ENCODE assay signal across 8 cellular contexts in genomic region chr10:26438534-26439269, GRCh38. TPM values are rescaled to one million over a fixed set of nuclear protein-coding genes. Genes with fewer than 3 reads are reported as not detected.
DNase-seq lines count a peak whose midpoint lies in the region; ATAC-seq and TF ChIP-seq lines count a peak whose summit lies in the region.

No MANE protein-coding gene starts in this region.

- peaks cover 11% of the 10 kb centered on the region; the same call in 1 of the 2 replicates for H3K27me3 ChIP-seq in SK-N-SH (ENCODE audit: insufficient read depth)
- H3K27me3 ChIP-seq in osteoblast (ENCODE audit: insufficient read depth, low read length), result no peaks in the 10 kb centered on the region

- H3K9me2 ChIP-seq in SK-N-SH, result no peaks in the 10 kb centered on the region

- intact Hi-C loops in activated CD8-positive, alpha-beta T cell treated with anti-CD3 and anti-CD28 coated beads for 36 hours (cut with micrococcal nuclease), result loop anchor here (2.0 to 5.0 kb wide), 2 partner anchors 48 to 96 kb away; no protein-coding TSS in a partner anchor

- no peaks in the 10 kb centered on the region for H3K9me3 ChIP-seq in SK-N-SH
- H3K9me3 ChIP-seq in osteoblast (ENCODE audit: low read depth, low read length), result no peaks in the 10 kb centered on the region

- H3K79me2 ChIP-seq in SK-N-SH (ENCODE audit: insufficient read depth) (no peaks in the 10 kb centered on the region), osteoblast (ENCODE audit: insufficient read depth, low read length) (peaks cover 6% of the 10 kb centered on the region)

- H3K4me3 ChIP-seq in SK-N-SH (ENCODE audit: low read depth in 2 of 2, low read length in 1 of 2), result no peak overlapping the region
- peak overlapping the region; percentile 75 for H3K4me3 ChIP-seq in osteoblast (ENCODE audit: insufficient read depth, low read length)
- H3K4me3 ChIP-seq in urinary bladder (ENCODE audit: low read depth, low read length), result peak overlapping the region; percentile 50

- peak overlapping the region; percentile 95 for H3K4me3 Mint-ChIP-seq in activated CD8-positive, alpha-beta T cell treated with anti-CD3 and anti-CD28 coated beads for 36 hours

- ATAC-seq in SK-N-SH treated with all-trans-retinoic acid at 6 μM for 48 hours (no peak), HG03565 (IDR thresholded peaks at IDR 0.05; ENCODE audit: unreplicated experiment) (peak; percentile 43), esophagus mucosa (peak; percentile 72)
- ATAC-seq in activated CD8-positive, alpha-beta T cell treated with anti-CD3 and anti-CD28 coated beads for 36 hours, result peak; percentile 81

- no peak for TF ChIP-seq CTCF in SK-N-SH (IDR thresholded peaks at IDR 0.05)
- TF ChIP-seq CTCF in activated CD8-positive, alpha-beta T cell treated with anti-CD3 and anti-CD28 coated beads for 36 hours (IDR thresholded peaks at IDR 0.05), result no peak
- TF ChIP-seq CTCF in osteoblast (IDR thresholded peaks at IDR 0.05; ENCODE audit: extremely low read depth, low read depth, low read length), result no peak

- TF ChIP-seq EP300 in SK-N-SH (IDR thresholded peaks at IDR 0.05; ENCODE audit: borderline replicate concordance in 1 of 2, low read depth in 1 of 2, low read length in 1 of 2), result no peak

- WGBS in SK-N-SH (ENCODE audit: low lambda C conversion rate), result 8% methylated on average over 25 of the region's 57 CpGs
- WGBS in urinary bladder, result 2% methylated on average over 57 of the region's 57 CpGs

- POLR2A ChIA-PET in SK-N-SH (lab: Yijun Ruan, JAX), result no interaction called here
- POLR2A ChIA-PET in activated CD8-positive, alpha-beta T cell treated with anti-CD3 and anti-CD28 coated beads for 36 hours (lab: Charles Lee), result interaction anchor here (0.6 to 2.3 kb wide), 7 partner anchors 8 to 1776 kb away, joined by 3 to 9 read pairs (median 4); no protein-coding TSS in a partner anchor

- peak; percentile 16 for DNase-seq in SK-N-SH
- DNase-seq in activated CD8-positive, alpha-beta T cell treated with anti-CD3 and anti-CD28 coated beads for 36 hours, result peak; percentile 91
- peak; percentile 81 for DNase-seq in osteoblast (ENCODE audit: insufficient read length, low spot score, missing footprints)
- no peak for DNase-seq in NCI-H187 treated with DMSO at 0.1 percent for 48 hours (lab: John Stamatoyannopoulos, UW)

- no peak overlapping the region for H3K27ac ChIP-seq in SK-N-SH (ENCODE audit: low read depth in 2 of 2, low read length in 1 of 2)
- peak overlapping the region; percentile 59 for H3K27ac ChIP-seq in osteoblast (ENCODE audit: low read depth, low read length)
- H3K27ac ChIP-seq in urinary bladder (ENCODE audit: low read depth), result peak overlapping the region; percentile 51

- H3K4me2 ChIP-seq in SK-N-SH (no peak overlapping the region), osteoblast (ENCODE audit: insufficient read depth, low read length) (peak overlapping the region; percentile 82)

- no peak overlapping the region for H3K9ac ChIP-seq in SK-N-SH

- peaks cover 50% of the 10 kb centered on the region for H3K4me1 Mint-ChIP-seq in activated CD8-positive, alpha-beta T cell treated with anti-CD3 and anti-CD28 coated beads for 36 hours (ENCODE audit: low read depth)

- H4K20me1 ChIP-seq in SK-N-SH (ENCODE audit: insufficient read depth) (no peaks in the 10 kb centered on the region), osteoblast (ENCODE audit: insufficient read depth, low read length) (no peaks in the 10 kb centered on the region)

- H3K36me3 ChIP-seq in SK-N-SH (replicated peaks in 1 of 2; ENCODE audit: control insufficient read depth in 1 of 2, insufficient read depth in 2 of 2, low read length in 1 of 2), result no peaks in the 10 kb centered on the region
- H3K36me3 ChIP-seq in osteoblast (ENCODE audit: insufficient read depth, low read length), result no peaks in the 10 kb centered on the region
- H3K36me3 ChIP-seq in urinary bladder (ENCODE audit: insufficient read depth), result no peaks in the 10 kb centered on the region

- CTCF ChIA-PET in SK-N-SH (lab: Yijun Ruan, JAX), result no interaction called here
- CTCF ChIA-PET in activated CD8-positive, alpha-beta T cell treated with anti-CD3 and anti-CD28 coated beads for 36 hours (lab: Charles Lee), result interaction anchor here (1.2 to 1.5 kb wide), 4 partner anchors 33 to 117 kb away, joined by 3 to 4 read pairs (median 3); no protein-coding TSS in a partner anchor

- no peaks in the 10 kb centered on the region for H3K27me3 Mint-ChIP-seq in activated CD8-positive, alpha-beta T cell treated with anti-CD3 and anti-CD28 coated beads for 36 hours

- H3K36me3 Mint-ChIP-seq in activated CD8-positive, alpha-beta T cell treated with anti-CD3 and anti-CD28 coated beads for 36 hours (ENCODE audit: low read depth), result peaks cover 21% of the 10 kb centered on the region

- TF ChIP-seq RAD21 in SK-N-SH (IDR thresholded peaks at IDR 0.05; ENCODE audit: low read length), result no peak

- H3F3A ChIP-seq in SK-N-SH (replicated peaks; ENCODE audit: insufficient read depth), result no peaks in the 10 kb centered on the region

- peaks cover 5% of the 10 kb centered on the region for H3K9me3 Mint-ChIP-seq in activated CD8-positive, alpha-beta T cell treated with anti-CD3 and anti-CD28 coated beads for 36 hours

- peak overlapping the region; percentile 94 for H3K27ac Mint-ChIP-seq in activated CD8-positive, alpha-beta T cell treated with anti-CD3 and anti-CD28 coated beads for 36 hours

- H3K4me1 ChIP-seq in SK-N-SH (ENCODE audit: control insufficient read depth in 1 of 2, insufficient read depth in 2 of 2, low read depth in 1 of 2, low read length in 1 of 2), result no peaks in the 10 kb centered on the region
- peaks cover 26% of the 10 kb centered on the region for H3K4me1 ChIP-seq in osteoblast (ENCODE audit: insufficient read depth, low read length)
- H3K4me1 ChIP-seq in urinary bladder (ENCODE audit: insufficient read depth), result no peaks in the 10 kb centered on the region

- H2AFZ ChIP-seq in SK-N-SH (ENCODE audit: low read depth) (no peak overlapping the region), osteoblast (ENCODE audit: low read length) (peak overlapping the region; percentile 79)

TF ChIP-seq in SK-N-SH, 30 proteins besides CTCF, POLR2A, EP300 and RAD21 (continues in another document):
- no peak for TF ChIP-seq YY1 (IDR thresholded peaks at IDR 0.05; ENCODE audit: low read depth)
- TF ChIP-seq, protein P1, sequence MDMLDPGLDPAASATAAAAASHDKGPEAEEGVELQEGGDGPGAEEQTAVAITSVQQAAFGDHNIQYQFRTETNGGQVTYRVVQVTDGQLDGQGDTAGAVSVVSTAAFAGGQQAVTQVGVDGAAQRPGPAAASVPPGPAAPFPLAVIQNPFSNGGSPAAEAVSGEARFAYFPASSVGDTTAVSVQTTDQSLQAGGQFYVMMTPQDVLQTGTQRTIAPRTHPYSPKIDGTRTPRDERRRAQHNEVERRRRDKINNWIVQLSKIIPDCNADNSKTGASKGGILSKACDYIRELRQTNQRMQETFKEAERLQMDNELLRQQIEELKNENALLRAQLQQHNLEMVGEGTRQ (IDR thresholded peaks at IDR 0.05; ENCODE audit: borderline replicate concordance, low read depth, low read length), result no peak
- TF ChIP-seq RCOR1 (IDR thresholded peaks at IDR 0.05; ENCODE audit: low read length), result no peak
- no peak for TF ChIP-seq TAF1 (IDR thresholded peaks at IDR 0.05; ENCODE audit: borderline replicate concordance, low read depth, low read length)
- TF ChIP-seq RFX5 (IDR thresholded peaks at IDR 0.05; ENCODE audit: low read length), result no peak
- no peak for TF ChIP-seq GABPA (IDR thresholded peaks at IDR 0.05; ENCODE audit: low read depth)
- TF ChIP-seq TCF12 (IDR thresholded peaks at IDR 0.05), result no peak
- no peak for TF ChIP-seq SIN3A (IDR thresholded peaks at IDR 0.05; ENCODE audit: borderline replicate concordance, low read depth, low read length)
- no peak for TF ChIP-seq ELF1 (IDR thresholded peaks at IDR 0.05)

TF ChIP-seq in SK-N-SH treated with all-trans-retinoic acid at 6 μM for 48 hours, 23 proteins besides CTCF, POLR2A, EP300 and RAD21:
- TF ChIP-seq PPARA (CRISPR knock-in tag; IDR thresholded peaks at IDR 0.05; ENCODE audit: borderline replicate concordance) (no peak), ZFP3 (CRISPR knock-in tag; IDR thresholded peaks at IDR 0.05) (no peak), OSR1 (CRISPR knock-in tag; IDR thresholded peaks at IDR 0.05) (no peak), TOX (CRISPR knock-in tag; IDR thresholded peaks at IDR 0.05; ENCODE audit: borderline replicate concordance) (no peak), CSDC2 (CRISPR knock-in tag; IDR thresholded peaks at IDR 0.05) (no peak), ZNF70 (CRISPR knock-in tag; IDR thresholded peaks at IDR 0.05) (no peak), ZC3H10 (CRISPR knock-in tag; IDR thresholded peaks at IDR 0.05) (no peak), TCF4 (CRISPR knock-in tag; IDR thresholded peaks at IDR 0.05; ENCODE audit: borderline replicate concordance) (no peak)

RNA-seq across cellular contexts. Expression of gene APBB1IP, which starts 0.6 kb away (rescaled TPM):
- polyA plus RNA-seq in SK-N-SH (2012; rRNA removed) (0.02 TPM in 1 of 2 replicates, not detected in the other), urinary bladder (5.5 TPM)
- polyA plus RNA-seq in SK-N-SH (2012; cell fraction: cytosol; rRNA removed), result not detected in 2 replicates
- 0.02 TPM in 1 of 2 replicates, not detected in the other for polyA plus RNA-seq in SK-N-SH (2012; cell fraction: nucleus; rRNA removed)
- 10 to 100 TPM; 61.9 to 64.8 TPM for total RNA-seq in activated CD8-positive, alpha-beta T cell treated with anti-CD3 and anti-CD28 coated beads for 36 hours
- total RNA-seq in esophagus mucosa (1.4 TPM), osteoblast (14.8 and 29.8 TPM in 2 replicates), urinary bladder (4.1 TPM)

Comparison
In these comparisons a context has a peak if more than half of its experiments do, and no peak if none do; other contexts are left out.
1. H3K27ac ChIP-seq: peak in osteoblast (single experiment) and urinary bladder (single experiment); none in SK-N-SH (0 of 2).
2. H3K4me3 ChIP-seq: peak in osteoblast (single experiment) and urinary bladder (single experiment); none in SK-N-SH (0 of 2).